In genomic region chr14:59675394-59675793, GRCh38 we compare ENCODE assay signal across 8 cellular contexts.
"Had no signal": no experiment of that assay in that cellular context is flagged by ENCODE, and none has a peak within 500 bp of the region (broad histone marks: within the 10 kb centered on the region; RNA-seq: fewer than 3 reads in every experiment).

No MANE protein-coding gene starts in this region.

- H3K4me3 ChIP-seq: GM23338, K562 had no signal

- DNase-seq: H9, HCEC 1CT, IMR-90, KG1 had no signal

- ATAC-seq: GM23338, K562 had no signal

- FAIRE-seq: H1, H54, K562 had no signal
